12 cellular contexts compared by ENCODE assay signal in the genomic region with DNA sequence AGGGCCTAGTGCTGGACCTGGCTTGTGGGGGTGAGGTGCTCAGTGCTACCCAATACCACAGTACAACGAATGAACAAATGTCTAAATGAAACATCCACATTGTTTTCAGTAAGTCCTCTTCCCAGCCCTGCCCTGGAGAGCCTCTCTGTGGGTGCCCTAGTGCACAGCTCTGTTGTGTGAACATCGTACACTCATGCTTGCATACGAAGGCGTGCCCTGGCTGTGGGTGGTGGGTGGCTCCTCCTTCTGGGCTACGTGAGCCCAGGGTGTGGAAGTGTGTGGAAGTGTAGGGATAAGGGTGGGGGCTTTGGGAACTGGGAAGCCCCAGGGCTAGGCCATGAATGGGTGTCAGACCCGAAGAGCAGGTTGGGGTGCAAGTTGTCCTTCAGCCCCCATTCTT. TPM values are rescaled to one million over a fixed set of nuclear protein-coding genes. Genes with fewer than 3 reads are reported as not detected.
A peak's percentile ranks its signal among the peaks of the same experiment; 100 is the strongest.
DNase-seq lines count a peak whose midpoint lies in the region; ATAC-seq and TF ChIP-seq lines count a peak whose summit lies in the region.
"Had no signal": no experiment of that assay in that cellular context is flagged by ENCODE, and none has a peak within 500 bp of the region (broad histone marks: within the 10 kb centered on the region; RNA-seq: fewer than 3 reads in every experiment).

No MANE protein-coding gene starts in this region.

- H3K4me2 ChIP-seq in neural progenitor cell: no peak overlapping the region

- TF ChIP-seq CTCF in CD4-positive, alpha-beta T cell (IDR thresholded peaks at IDR 0.05): no peak
- no peak for TF ChIP-seq CTCF in neural progenitor cell (IDR thresholded peaks at IDR 0.05)

- H3K27ac Mint-ChIP-seq in CD4-positive, alpha-beta T cell: peak overlapping the region; percentile 82
- peak overlapping the region; percentile 40 for H3K27ac Mint-ChIP-seq in dendritic cell treated with granulocyte-macrophage colony-stimulating factor and Interleukin-4, amounts not matched to agents 40 ng/mL and 50 ng/mL, for 4 days
- peak overlapping the region; percentile 50 for H3K27ac Mint-ChIP-seq in neural progenitor cell

- H3K9ac ChIP-seq in NT2/D1 (ENCODE audit: insufficient read length, low read depth) (peak overlapping the region; percentile 50), neural progenitor cell (no peak overlapping the region)

- H3K4me1 Mint-ChIP-seq in CD4-positive, alpha-beta T cell (ENCODE audit: low read depth): peaks cover 6% of the 10 kb centered on the region
- H3K4me1 Mint-ChIP-seq in dendritic cell treated with granulocyte-macrophage colony-stimulating factor and Interleukin-4, amounts not matched to agents 40 ng/mL and 50 ng/mL, for 4 days (ENCODE audit: low read depth): peaks cover 30% of the 10 kb centered on the region
- H3K4me1 Mint-ChIP-seq in neural progenitor cell: peaks cover 9% of the 10 kb centered on the region

- intact Hi-C loops in CD4-positive, alpha-beta T cell (cut with DNase I, micrococcal nuclease): loop anchor here (1.0 to 5.0 kb wide), 4 partner anchors 29 to 155 kb away; a partner anchor contains a TSS
- intact Hi-C loops in dendritic cell treated with granulocyte-macrophage colony-stimulating factor and Interleukin-4, amounts not matched to agents 40 ng/mL and 50 ng/mL, for 4 days (cut with micrococcal nuclease): loop anchor here (2.0 kb wide), 1 partner anchor 29 kb away; no protein-coding TSS in a partner anchor

- H3K79me2 ChIP-seq in neural progenitor cell (ENCODE audit: low read depth): no peaks in the 10 kb centered on the region

- H3K27me3 Mint-ChIP-seq in CD4-positive, alpha-beta T cell: no peaks in the 10 kb centered on the region
- H3K27me3 Mint-ChIP-seq in dendritic cell treated with granulocyte-macrophage colony-stimulating factor and Interleukin-4, amounts not matched to agents 40 ng/mL and 50 ng/mL, for 4 days: no peaks in the 10 kb centered on the region
- H3K27me3 Mint-ChIP-seq in neural progenitor cell (ENCODE audit: insufficient read depth, low read depth): peaks cover 12% of the 10 kb centered on the region

- no peak overlapping the region for H3K4me3 ChIP-seq in NT2/D1 (ENCODE audit: insufficient read length, low read depth)
- no peak overlapping the region for H3K4me3 ChIP-seq in neural progenitor cell

- no peak overlapping the region for H3K27ac ChIP-seq in CD4-positive, alpha-beta T cell (ENCODE audit: low read depth, low read length)
- H3K27ac ChIP-seq in neural progenitor cell: no peak overlapping the region

- CTCF ChIA-PET in CD4-positive, alpha-beta T cell (lab: Charles Lee): interaction anchor here (1.3 kb wide), 1 partner anchor 101 kb away, joined by 3 read pairs; a partner anchor contains a TSS

- peaks cover under 1% of the 10 kb centered on the region for H3K36me3 Mint-ChIP-seq in CD4-positive, alpha-beta T cell (ENCODE audit: low read depth)
- no peaks in the 10 kb centered on the region for H3K36me3 Mint-ChIP-seq in dendritic cell treated with granulocyte-macrophage colony-stimulating factor and Interleukin-4, amounts not matched to agents 40 ng/mL and 50 ng/mL, for 4 days (ENCODE audit: low read depth)
- no peaks in the 10 kb centered on the region for H3K36me3 Mint-ChIP-seq in neural progenitor cell

- peaks cover 3% of the 10 kb centered on the region for H3K36me3 ChIP-seq in NT2/D1 (ENCODE audit: insufficient read depth, insufficient read length, low read length)
- H3K36me3 ChIP-seq in neural progenitor cell: no peaks in the 10 kb centered on the region
- H3K36me3 ChIP-seq: adrenal gland had no signal

- H3K4me3 Mint-ChIP-seq in CD4-positive, alpha-beta T cell: peak overlapping the region; percentile 86
- H3K4me3 Mint-ChIP-seq in dendritic cell treated with granulocyte-macrophage colony-stimulating factor and Interleukin-4, amounts not matched to agents 40 ng/mL and 50 ng/mL, for 4 days: no peak overlapping the region
- H3K4me3 Mint-ChIP-seq in neural progenitor cell: peak overlapping the region; percentile 82

- no peak for ATAC-seq in CD4-positive, alpha-beta T cell (ENCODE audit: poor library complexity)

- DNase-seq in CD4-positive, alpha-beta T cell: no peak
- DNase-seq in NT2/D1 (ENCODE audit: low read depth, low spot score) (no peak), neural progenitor cell (ENCODE audit: low spot score) (no peak), HK-2 (ENCODE audit: unreplicated experiment) (no peak), inferior parietal cortex (ENCODE audit: extremely low spot score) (no peak), SK-N-DZ (ENCODE audit: low spot score) (no peak), A172 (ENCODE audit: low spot score) (no peak)

- H3K4me1 ChIP-seq in NT2/D1 (ENCODE audit: insufficient read depth, insufficient read length) (peaks cover 8% of the 10 kb centered on the region), neural progenitor cell (peaks cover 5% of the 10 kb centered on the region)

- H3K9me3 ChIP-seq in CD4-positive, alpha-beta T cell (ENCODE audit: control insufficient read depth, low read length): no peaks in the 10 kb centered on the region
- no peaks in the 10 kb centered on the region for H3K9me3 ChIP-seq in NT2/D1 (ENCODE audit: insufficient read depth, low read length)
- H3K9me3 ChIP-seq in neural progenitor cell (ENCODE audit: low read depth): no peaks in the 10 kb centered on the region
- H3K9me3 ChIP-seq: adrenal gland, gastroesophageal sphincter had no signal

- peaks cover 21% of the 10 kb centered on the region for H3F3A ChIP-seq in neural progenitor cell (ENCODE audit: low read depth)

- H3K9me3 Mint-ChIP-seq in CD4-positive, alpha-beta T cell: no peaks in the 10 kb centered on the region
- H3K9me3 Mint-ChIP-seq in dendritic cell treated with granulocyte-macrophage colony-stimulating factor and Interleukin-4, amounts not matched to agents 40 ng/mL and 50 ng/mL, for 4 days: no peaks in the 10 kb centered on the region
- H3K9me3 Mint-ChIP-seq in neural progenitor cell: no peaks in the 10 kb centered on the region

- no peak overlapping the region for H2AFZ ChIP-seq in neural progenitor cell (replicated peaks)

- no peaks in the 10 kb centered on the region for H4K20me1 ChIP-seq in neural progenitor cell (ENCODE audit: low read depth)

- no peaks in the 10 kb centered on the region for H3K27me3 ChIP-seq in CD4-positive, alpha-beta T cell (ENCODE audit: control insufficient read depth, insufficient read depth, low read length)
- no peaks in the 10 kb centered on the region for H3K27me3 ChIP-seq in NT2/D1 (ENCODE audit: insufficient read depth, insufficient read length)
- H3K27me3 ChIP-seq in neural progenitor cell: no peaks in the 10 kb centered on the region
- H3K27me3 ChIP-seq: adrenal gland, gastroesophageal sphincter had no signal

- POLR2A ChIA-PET in CD4-positive, alpha-beta T cell (lab: Charles Lee): no interaction called here

RNA-seq across cellular contexts. Expression of a gene that starts 0.6 kb away (rescaled TPM):
- total RNA-seq in CD4-positive, alpha-beta T cell: 1 to 10 TPM; 4.2 to 5.4 TPM
- total RNA-seq in neural progenitor cell (ENCODE audit: low replicate concordance): 10.2 and 34.8 TPM in 2 replicates
- polyA plus RNA-seq in SK-N-DZ (2014; cell fraction: cytosol; rRNA removed): not detected in 2 replicates
- not detected in 2 replicates for polyA plus RNA-seq in SK-N-DZ (2014; cell fraction: nucleus; rRNA removed)
- 7.9 and 15.0 TPM in 2 replicates for total RNA-seq in A172 (2014; rRNA removed; shearing (Covaris generic))

RNA-seq across cellular contexts. Expression of a gene that starts 17.3 kb away (rescaled TPM):
- total RNA-seq in CD4-positive, alpha-beta T cell: under 1 TPM; 0.59 to 0.63 TPM
- 0.12 TPM in 1 of 2 replicates, not detected in the other for total RNA-seq in neural progenitor cell (ENCODE audit: low replicate concordance)
- polyA plus RNA-seq in SK-N-DZ (2014; cell fraction: cytosol; rRNA removed): not detected in 2 replicates
- polyA plus RNA-seq in SK-N-DZ (2014; cell fraction: nucleus; rRNA removed): not detected in 2 replicates
- total RNA-seq in A172 (2014; rRNA removed; shearing (Covaris generic)): not detected in 2 replicates
- total RNA-seq: mononuclear cell had no signal

RNA-seq across cellular contexts. Expression of a gene that starts 19.1 kb away (rescaled TPM):
- total RNA-seq in CD4-positive, alpha-beta T cell: under 1 TPM in 1 of 2 experiments, not detected in 1; 0.08 TPM
- 0.24 and 0.65 TPM in 2 replicates for total RNA-seq in neural progenitor cell (ENCODE audit: low replicate concordance)
- polyA plus RNA-seq in SK-N-DZ (2014; cell fraction: cytosol; rRNA removed): 0.52 and 0.90 TPM in 2 replicates
- 2.7 and 5.3 TPM in 2 replicates for polyA plus RNA-seq in SK-N-DZ (2014; cell fraction: nucleus; rRNA removed)
- 0.05 TPM in 1 of 2 replicates, not detected in the other for total RNA-seq in A172 (2014; rRNA removed; shearing (Covaris generic))
- total RNA-seq: T-helper 1 cell treated with Interleukin-12 subunit alpha and Interleukin-12 subunit beta and Interleukin-4 antibody, amounts not matched to agents 30 ng/mL and 1 ng/mL, for 36 hours had no signal

RNA-seq across cellular contexts. Expression of a gene that starts 38.2 kb away (rescaled TPM):
- total RNA-seq in CD4-positive, alpha-beta T cell: 10 to 100 TPM; 19.5 to 20.8 TPM
- total RNA-seq in neural progenitor cell (ENCODE audit: low replicate concordance): 20.7 and 20.8 TPM in 2 replicates
- polyA plus RNA-seq in SK-N-DZ (2014; cell fraction: cytosol; rRNA removed): 6.9 and 8.0 TPM in 2 replicates
- polyA plus RNA-seq in SK-N-DZ (2014; cell fraction: nucleus; rRNA removed): 3.2 and 4.8 TPM in 2 replicates
- 8.1 and 9.7 TPM in 2 replicates for total RNA-seq in A172 (2014; rRNA removed; shearing (Covaris generic))

RNA-seq across cellular contexts. Expression of a gene that starts 46.6 kb away (rescaled TPM):
- total RNA-seq in CD4-positive, alpha-beta T cell: 10 to 100 TPM; 17.6 to 20.5 TPM
- 32.5 and 47.3 TPM in 2 replicates for total RNA-seq in neural progenitor cell (ENCODE audit: low replicate concordance)
- 13.8 and 17.9 TPM in 2 replicates for polyA plus RNA-seq in SK-N-DZ (2014; cell fraction: cytosol; rRNA removed)
- 27.4 and 57.6 TPM in 2 replicates for polyA plus RNA-seq in SK-N-DZ (2014; cell fraction: nucleus; rRNA removed)
- total RNA-seq in A172 (2014; rRNA removed; shearing (Covaris generic)): 6.4 and 8.4 TPM in 2 replicates
